15 cellular contexts compared by ENCODE assay signal in genomic region chr14:77270361-77271112, GRCh38. TPM values are rescaled to one million over a fixed set of nuclear protein-coding genes. Genes with fewer than 3 reads are reported as not detected.
DNase-seq lines count a peak whose midpoint lies in the region; ATAC-seq, FAIRE-seq and TF ChIP-seq lines count a peak whose summit lies in the region.
"Had no signal": no experiment of that assay in that cellular context is flagged by ENCODE, and none has a peak within 500 bp of the region (broad histone marks: within the 10 kb centered on the region; RNA-seq: fewer than 3 reads in every experiment).

No MANE protein-coding gene starts in this region.

- no peaks in the 10 kb centered on the region for H3K4me1 Mint-ChIP-seq in astrocyte (ENCODE audit: low read depth, unreplicated experiment)
- H3K4me1 Mint-ChIP-seq in stimulated activated effector memory CD8-positive, alpha-beta T cell treated with anti-CD3 and anti-CD28 coated beads, Interleukin-12 subunit alpha, Interleukin-12 subunit beta, amount 100 ng/mL, for 72 hours: peaks cover 17% of the 10 kb centered on the region

- peaks cover 54% of the 10 kb centered on the region for H3K27me3 Mint-ChIP-seq in astrocyte (ENCODE audit: low read depth, unreplicated experiment)

- POLR2A ChIA-PET in SK-N-SH (lab: Yijun Ruan, JAX): no interaction called here

- no peak overlapping the region for H3K27ac Mint-ChIP-seq in astrocyte (ENCODE audit: unreplicated experiment)
- H3K27ac Mint-ChIP-seq in stimulated activated effector memory CD8-positive, alpha-beta T cell treated with anti-CD3 and anti-CD28 coated beads, Interleukin-12 subunit alpha, Interleukin-12 subunit beta, amount 100 ng/mL, for 72 hours: no peak overlapping the region
- H3K27ac Mint-ChIP-seq: brain had no signal

- H3K27ac ChIP-seq in SK-N-SH (ENCODE audit: low read depth in 2 of 2, low read length in 1 of 2) (no peak overlapping the region), astrocyte (ENCODE audit: low read depth, low read length) (no peak overlapping the region)
- H3K27ac ChIP-seq: lower lobe of right lung, transverse colon had no signal

- H3F3A ChIP-seq in SK-N-SH (replicated peaks; ENCODE audit: insufficient read depth): no peaks in the 10 kb centered on the region

- H2AFZ ChIP-seq in SK-N-SH (ENCODE audit: low read depth): no peak overlapping the region
- H2AFZ ChIP-seq in astrocyte (ENCODE audit: low read depth, low read length): no peak overlapping the region

- TF ChIP-seq RAD21 in SK-N-SH (IDR thresholded peaks at IDR 0.05; ENCODE audit: low read length): no peak

- H3K27me3 ChIP-seq in SK-N-SH (ENCODE audit: insufficient read depth) (peaks cover 27% of the 10 kb centered on the region), astrocyte (ENCODE audit: insufficient read depth, low read length) (peaks cover 28% of the 10 kb centered on the region), kidney epithelial cell (ENCODE audit: control insufficient read depth, insufficient read depth, low read length) (peaks cover 35% of the 10 kb centered on the region)

- no peak for FAIRE-seq in astrocyte (lab: Jason Lieb, UNC)

- H3K36me3 ChIP-seq in SK-N-SH (replicated peaks in 1 of 2; ENCODE audit: control insufficient read depth in 1 of 2, insufficient read depth in 2 of 2, low read length in 1 of 2) (no peaks in the 10 kb centered on the region), astrocyte (ENCODE audit: insufficient read depth, low read length) (no peaks in the 10 kb centered on the region), kidney epithelial cell (ENCODE audit: control insufficient read depth, insufficient read depth, low read length) (no peaks in the 10 kb centered on the region)
- H3K36me3 ChIP-seq: lower lobe of right lung, transverse colon had no signal

- no peak; the same call in 2 of the 3 replicates for ATAC-seq in SK-N-SH treated with all-trans-retinoic acid at 6 μM for 48 hours
- no peak for ATAC-seq in stimulated activated effector memory CD8-positive, alpha-beta T cell treated with anti-CD3 and anti-CD28 coated beads, Interleukin-12 subunit alpha, Interleukin-12 subunit beta, amount 100 ng/mL, for 72 hours
- no peak for ATAC-seq in GM21737 (IDR thresholded peaks at IDR 0.05; ENCODE audit: unreplicated experiment)
- ATAC-seq in HG02623 (IDR thresholded peaks at IDR 0.05; ENCODE audit: unreplicated experiment): no peak
- ATAC-seq: Right ventricle myocardium inferior had no signal

- no peak overlapping the region for H3K4me2 ChIP-seq in SK-N-SH
- H3K4me2 ChIP-seq in astrocyte (ENCODE audit: low read length): peak overlapping the region; percentile 15

- H3K79me2 ChIP-seq in SK-N-SH (ENCODE audit: insufficient read depth) (no peaks in the 10 kb centered on the region), astrocyte (ENCODE audit: insufficient read depth, low read length) (no peaks in the 10 kb centered on the region)

- H3K9me3 ChIP-seq in SK-N-SH: no peaks in the 10 kb centered on the region
- H3K9me3 ChIP-seq in astrocyte (ENCODE audit: insufficient read depth, low read depth, low read length): no peaks in the 10 kb centered on the region

- H3K4me3 Mint-ChIP-seq in astrocyte (ENCODE audit: unreplicated experiment): no peak overlapping the region
- H3K4me3 Mint-ChIP-seq in stimulated activated effector memory CD8-positive, alpha-beta T cell treated with anti-CD3 and anti-CD28 coated beads, Interleukin-12 subunit alpha, Interleukin-12 subunit beta, amount 100 ng/mL, for 72 hours: peak overlapping the region; percentile 32

- no peak overlapping the region for H3K9ac ChIP-seq in SK-N-SH
- no peak overlapping the region for H3K9ac ChIP-seq in astrocyte (ENCODE audit: low read length)

- H4K20me1 ChIP-seq in SK-N-SH (ENCODE audit: insufficient read depth) (no peaks in the 10 kb centered on the region), astrocyte (ENCODE audit: insufficient read depth, low read length) (no peaks in the 10 kb centered on the region)

- DNase-seq in SK-N-SH (peak; percentile 76), astrocyte (ENCODE audit: low read depth) (no peak), kidney epithelial cell (ENCODE audit: low read depth) (no peak), midbrain (lab: John Stamatoyannopoulos, UW) (no peak)
- DNase-seq in stimulated activated effector memory CD8-positive, alpha-beta T cell treated with anti-CD3 and anti-CD28 coated beads, Interleukin-12 subunit alpha, Interleukin-12 subunit beta, amount 100 ng/mL, for 72 hours (ENCODE audit: low spot score in 2 of 2): no peak
- DNase-seq: activated effector memory CD4-positive, alpha-beta T cell treated with anti-CD3 and anti-CD28 coated beads, Interleukin-2, amount 50 U/mL, for 16 hours; DMS153; lower lobe of right lung; NCI-H1436; transverse colon had no signal

- TF ChIP-seq EP300 in SK-N-SH (IDR thresholded peaks at IDR 0.05; ENCODE audit: borderline replicate concordance in 1 of 2, low read depth in 1 of 2, low read length in 1 of 2): no peak

- no peaks in the 10 kb centered on the region for H3K9me3 Mint-ChIP-seq in astrocyte (ENCODE audit: unreplicated experiment)
- peaks cover 2% of the 10 kb centered on the region for H3K9me3 Mint-ChIP-seq in stimulated activated effector memory CD8-positive, alpha-beta T cell treated with anti-CD3 and anti-CD28 coated beads, Interleukin-12 subunit alpha, Interleukin-12 subunit beta, amount 100 ng/mL, for 72 hours

- CTCF ChIA-PET in SK-N-SH (lab: Yijun Ruan, JAX): interaction anchor here (1.4 kb wide), 1 partner anchor 45 kb away, joined by 3 read pairs; no protein-coding TSS in a partner anchor

- H3K4me3 ChIP-seq in SK-N-SH (ENCODE audit: low read depth in 2 of 2, low read length in 1 of 2): peak overlapping the region in 1 of 2 experiments; percentile 14; a peak in 1 of 4 replicates
- H3K4me3 ChIP-seq in astrocyte (ENCODE audit: insufficient read depth, low read depth, low read length): no peak overlapping the region
- H3K4me3 ChIP-seq in kidney epithelial cell (ENCODE audit: low read depth, low read length): peak overlapping the region; percentile 5
- H3K4me3 ChIP-seq: lower lobe of right lung, transverse colon had no signal

- TF ChIP-seq CTCF in SK-N-SH (IDR thresholded peaks at IDR 0.05): no peak
- TF ChIP-seq CTCF in astrocyte (IDR thresholded peaks at IDR 0.05; ENCODE audit: insufficient read depth, low read depth, low read length): no peak
- no peak for TF ChIP-seq CTCF in kidney epithelial cell (IDR thresholded peaks at IDR 0.05; ENCODE audit: insufficient read depth, low read length, poor library complexity, severe bottlenecking)

- H3K36me3 Mint-ChIP-seq in astrocyte (ENCODE audit: low read depth, unreplicated experiment): peaks cover 3% of the 10 kb centered on the region
- no peaks in the 10 kb centered on the region for H3K36me3 Mint-ChIP-seq in stimulated activated effector memory CD8-positive, alpha-beta T cell treated with anti-CD3 and anti-CD28 coated beads, Interleukin-12 subunit alpha, Interleukin-12 subunit beta, amount 100 ng/mL, for 72 hours
- H3K36me3 Mint-ChIP-seq: brain had no signal

- H3K9me2 ChIP-seq in SK-N-SH: no peaks in the 10 kb centered on the region

- 6% methylated on average over 21 of the region's 84 CpGs for WGBS in SK-N-SH (ENCODE audit: low lambda C conversion rate)

- H3K4me1 ChIP-seq in SK-N-SH (ENCODE audit: control insufficient read depth in 1 of 2, insufficient read depth in 2 of 2, low read depth in 1 of 2, low read length in 1 of 2) (peaks cover 0 to 7% of the 10 kb centered on the region in 2 experiments; a peak in 1 of 4 replicates), astrocyte (ENCODE audit: insufficient read depth, low read length) (no peaks in the 10 kb centered on the region)
- H3K4me1 ChIP-seq: lower lobe of right lung had no signal

TF ChIP-seq in SK-N-SH, 30 proteins besides CTCF, POLR2A, EP300 and RAD21 (continues in another document):
- TF ChIP-seq IRF3 (IDR thresholded peaks at IDR 0.05; ENCODE audit: low read depth, low read length): no peak

TF ChIP-seq in SK-N-SH treated with all-trans-retinoic acid at 6 μM for 48 hours, 23 proteins besides CTCF, POLR2A, EP300 and RAD21:
- TF ChIP-seq, protein P1, sequence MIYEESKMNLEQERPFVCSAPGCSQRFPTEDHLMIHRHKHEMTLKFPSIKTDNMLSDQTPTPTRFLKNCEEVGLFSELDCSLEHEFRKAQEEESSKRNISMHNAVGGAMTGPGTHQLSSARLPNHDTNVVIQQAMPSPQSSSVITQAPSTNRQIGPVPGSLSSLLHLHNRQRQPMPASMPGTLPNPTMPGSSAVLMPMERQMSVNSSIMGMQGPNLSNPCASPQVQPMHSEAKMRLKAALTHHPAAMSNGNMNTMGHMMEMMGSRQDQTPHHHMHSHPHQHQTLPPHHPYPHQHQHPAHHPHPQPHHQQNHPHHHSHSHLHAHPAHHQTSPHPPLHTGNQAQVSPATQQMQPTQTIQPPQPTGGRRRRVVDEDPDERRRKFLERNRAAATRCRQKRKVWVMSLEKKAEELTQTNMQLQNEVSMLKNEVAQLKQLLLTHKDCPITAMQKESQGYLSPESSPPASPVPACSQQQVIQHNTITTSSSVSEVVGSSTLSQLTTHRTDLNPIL (CRISPR knock-in tag; IDR thresholded peaks at IDR 0.05; ENCODE audit: low read depth): no peak
- TF ChIP-seq, protein P2, sequence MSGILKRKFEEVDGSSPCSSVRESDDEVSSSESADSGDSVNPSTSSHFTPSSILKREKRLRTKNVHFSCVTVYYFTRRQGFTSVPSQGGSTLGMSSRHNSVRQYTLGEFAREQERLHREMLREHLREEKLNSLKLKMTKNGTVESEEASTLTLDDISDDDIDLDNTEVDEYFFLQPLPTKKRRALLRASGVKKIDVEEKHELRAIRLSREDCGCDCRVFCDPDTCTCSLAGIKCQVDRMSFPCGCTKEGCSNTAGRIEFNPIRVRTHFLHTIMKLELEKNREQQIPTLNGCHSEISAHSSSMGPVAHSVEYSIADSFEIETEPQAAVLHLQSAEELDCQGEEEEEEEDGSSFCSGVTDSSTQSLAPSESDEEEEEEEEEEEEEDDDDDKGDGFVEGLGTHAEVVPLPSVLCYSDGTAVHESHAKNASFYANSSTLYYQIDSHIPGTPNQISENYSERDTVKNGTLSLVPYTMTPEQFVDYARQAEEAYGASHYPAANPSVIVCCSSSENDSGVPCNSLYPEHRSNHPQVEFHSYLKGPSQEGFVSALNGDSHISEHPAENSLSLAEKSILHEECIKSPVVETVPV (CRISPR knock-in tag; IDR thresholded peaks at IDR 0.05): no peak
- TF ChIP-seq ZNF565 (CRISPR knock-in tag; conservative IDR thresholded peaks at IDR 0.05; ENCODE audit: low read depth): no peak

RNA-seq across cellular contexts. Expression of gene NGB, which starts 0.5 kb away (rescaled TPM):
- polyA plus RNA-seq in SK-N-SH (2012; rRNA removed): not detected in 2 replicates
- polyA plus RNA-seq in SK-N-SH (2012; cell fraction: cytosol; rRNA removed): 0.01 TPM in 1 of 2 replicates, not detected in the other
- not detected in 2 replicates for polyA plus RNA-seq in SK-N-SH (2012; cell fraction: nucleus; rRNA removed)
- total RNA-seq in astrocyte: not detected in 2 replicates
- total RNA-seq in kidney epithelial cell: not detected in 2 replicates
- total RNA-seq: lower lobe of right lung, Right ventricle myocardium inferior had no signal

RNA-seq across cellular contexts. Expression of gene POMT2, which starts 50.1 kb away (rescaled TPM):
- 19.9 and 22.8 TPM in 2 replicates for polyA plus RNA-seq in SK-N-SH (2012; rRNA removed)
- polyA plus RNA-seq in SK-N-SH (2012; cell fraction: cytosol; rRNA removed): 10.6 and 11.6 TPM in 2 replicates
- 74.6 and 108 TPM in 2 replicates for polyA plus RNA-seq in SK-N-SH (2012; cell fraction: nucleus; rRNA removed)
- 50.2 and 53.4 TPM in 2 replicates for total RNA-seq in astrocyte
- 21.5 and 34.1 TPM in 2 replicates for total RNA-seq in kidney epithelial cell

RNA-seq across cellular contexts. Expression of gene GSTZ1, which starts 50.3 kb away (rescaled TPM):
- polyA plus RNA-seq in SK-N-SH (2012; rRNA removed): 43.1 and 53.7 TPM in 2 replicates
- 31.1 and 38.5 TPM in 2 replicates for polyA plus RNA-seq in SK-N-SH (2012; cell fraction: cytosol; rRNA removed)
- polyA plus RNA-seq in SK-N-SH (2012; cell fraction: nucleus; rRNA removed): 70.6 and 83.8 TPM in 2 replicates
- total RNA-seq in astrocyte: 17.6 and 18.0 TPM in 2 replicates
- total RNA-seq in kidney epithelial cell: 37.2 and 48.0 TPM in 2 replicates
